8 cellular contexts compared by ENCODE assay signal in genomic region chr1:111140680-111140967, GRCh38. TPM values are rescaled to one million over a fixed set of nuclear protein-coding genes. Genes with fewer than 3 reads are reported as not detected.
A peak's percentile ranks its signal among the peaks of the same experiment; 100 is the strongest.
DNase-seq lines count a peak whose midpoint lies in the region; ATAC-seq and TF ChIP-seq lines count a peak whose summit lies in the region.

No MANE protein-coding gene starts in this region.

- TF ChIP-seq CTCF in BE2C (IDR thresholded peaks at IDR 0.05; ENCODE audit: low read depth, low read length) (no peak), glutamatergic neuron (IDR thresholded peaks at IDR 0.05; ENCODE audit: partially characterized antibody, unreplicated experiment) (no peak)

- H3K4me1 Mint-ChIP-seq in activated CD8-positive, alpha-beta T cell treated with anti-CD3 and anti-CD28 coated beads, Interleukin-2, amount 10 ng/mL, durations not matched to agents 7 days and 5 days (ENCODE audit: low read depth) = peaks cover 45% of the 10 kb centered on the region
- peaks cover 23% of the 10 kb centered on the region for H3K4me1 Mint-ChIP-seq in glutamatergic neuron (ENCODE audit: low read depth, unreplicated experiment)

- H3K4me1 ChIP-seq in BE2C = no peaks in the 10 kb centered on the region

- no peak for DNase-seq in BE2C
- no peak for DNase-seq in activated CD8-positive, alpha-beta T cell treated with anti-CD3 and anti-CD28 coated beads, Interleukin-2, amount 10 ng/mL, durations not matched to agents 7 days and 5 days
- no peak for DNase-seq in glutamatergic neuron
- DNase-seq in renal cortical epithelial cell (ENCODE audit: low read depth) = peak; percentile 41
- no peak for DNase-seq in NOMO-1 treated with DMSO at 0.1 percent for 48 hours (lab: John Stamatoyannopoulos, UW; ENCODE audit: unreplicated experiment)
- no peak for DNase-seq in NK-92 (lab: John Stamatoyannopoulos, UW; ENCODE audit: unreplicated experiment)
- DNase-seq in NCI-H1417 (lab: John Stamatoyannopoulos, UW) = no peak

- no peaks in the 10 kb centered on the region for H3K9me3 ChIP-seq in BE2C

- peak overlapping the region; percentile 97 for H3K4me3 Mint-ChIP-seq in activated CD8-positive, alpha-beta T cell treated with anti-CD3 and anti-CD28 coated beads, Interleukin-2, amount 10 ng/mL, durations not matched to agents 7 days and 5 days
- H3K4me3 Mint-ChIP-seq in glutamatergic neuron (ENCODE audit: unreplicated experiment) = peak overlapping the region; percentile 100

- peaks cover 35% of the 10 kb centered on the region for H3K36me3 Mint-ChIP-seq in activated CD8-positive, alpha-beta T cell treated with anti-CD3 and anti-CD28 coated beads, Interleukin-2, amount 10 ng/mL, durations not matched to agents 7 days and 5 days (ENCODE audit: low read depth)
- H3K36me3 Mint-ChIP-seq in glutamatergic neuron (ENCODE audit: unreplicated experiment) = no peaks in the 10 kb centered on the region

- ATAC-seq in HG02870 (IDR thresholded peaks at IDR 0.05; ENCODE audit: unreplicated experiment) = peak; percentile 18
- ATAC-seq in activated CD8-positive, alpha-beta T cell treated with anti-CD3 and anti-CD28 coated beads, Interleukin-2, amount 10 ng/mL, durations not matched to agents 7 days and 5 days = no peak

- H3K27ac Mint-ChIP-seq in activated CD8-positive, alpha-beta T cell treated with anti-CD3 and anti-CD28 coated beads, Interleukin-2, amount 10 ng/mL, durations not matched to agents 7 days and 5 days = peak overlapping the region; percentile 95
- peak overlapping the region; percentile 43 for H3K27ac Mint-ChIP-seq in glutamatergic neuron (ENCODE audit: unreplicated experiment)

- H3K27me3 Mint-ChIP-seq in activated CD8-positive, alpha-beta T cell treated with anti-CD3 and anti-CD28 coated beads, Interleukin-2, amount 10 ng/mL, durations not matched to agents 7 days and 5 days (ENCODE audit: low read depth) = no peaks in the 10 kb centered on the region
- peaks cover 6% of the 10 kb centered on the region for H3K27me3 Mint-ChIP-seq in glutamatergic neuron (ENCODE audit: unreplicated experiment)

- no peaks in the 10 kb centered on the region for H3K27me3 ChIP-seq in BE2C

- no peaks in the 10 kb centered on the region; the same call in none of the 2 replicates for H3K36me3 ChIP-seq in BE2C

- peak overlapping the region; percentile 98 for H3K4me3 ChIP-seq in BE2C (ENCODE audit: low read depth, low read length)

- POLR2A ChIA-PET in activated CD8-positive, alpha-beta T cell treated with anti-CD3 and anti-CD28 coated beads, Interleukin-2, amount 10 ng/mL, durations not matched to agents 7 days and 5 days (lab: Charles Lee) = interaction anchor here (0.6 to 2.8 kb wide), 9 partner anchors 8 to 81 kb away, joined by 3 to 18 read pairs (median 3); no protein-coding TSS in a partner anchor

- H3K9me3 Mint-ChIP-seq in activated CD8-positive, alpha-beta T cell treated with anti-CD3 and anti-CD28 coated beads, Interleukin-2, amount 10 ng/mL, durations not matched to agents 7 days and 5 days (ENCODE audit: insufficient read depth) = no peaks in the 10 kb centered on the region
- peaks cover 2% of the 10 kb centered on the region for H3K9me3 Mint-ChIP-seq in glutamatergic neuron (ENCODE audit: unreplicated experiment)

- CTCF ChIA-PET in activated CD8-positive, alpha-beta T cell treated with anti-CD3 and anti-CD28 coated beads, Interleukin-2, amount 10 ng/mL, durations not matched to agents 7 days and 5 days (lab: Charles Lee) = interaction anchor here (1.4 to 1.5 kb wide), 2 partner anchors 10 to 59 kb away, joined by 3 to 4 read pairs; no protein-coding TSS in a partner anchor

RNA-seq across cellular contexts. Expression of gene CEPT1, which starts 0.6 kb away (rescaled TPM):
- 34.3 TPM for polyA plus RNA-seq in BE2C (2012; ENCODE audit: insufficient read depth, insufficient read length, low read depth)
- 10 to 100 TPM; 36.6 to 37.5 TPM for total RNA-seq in activated CD8-positive, alpha-beta T cell treated with anti-CD3 and anti-CD28 coated beads, Interleukin-2, amount 10 ng/mL, durations not matched to agents 7 days and 5 days
- total RNA-seq in glutamatergic neuron (ENCODE audit: unreplicated experiment) (35.6 TPM), renal cortical epithelial cell (52.7 and 85.3 TPM in 2 replicates)

RNA-seq across cellular contexts. Expression of gene DRAM2, which starts 0.7 kb away (rescaled TPM):
- polyA plus RNA-seq in BE2C (2012; ENCODE audit: insufficient read depth, insufficient read length, low read depth) = 63.8 TPM
- total RNA-seq in activated CD8-positive, alpha-beta T cell treated with anti-CD3 and anti-CD28 coated beads, Interleukin-2, amount 10 ng/mL, durations not matched to agents 7 days and 5 days = 10 to 100 TPM; 27.5 to 29.3 TPM
- total RNA-seq in glutamatergic neuron (ENCODE audit: unreplicated experiment) (39.7 TPM), renal cortical epithelial cell (95.6 and 101 TPM in 2 replicates)

RNA-seq across cellular contexts. Expression of gene DENND2D, which starts 59.8 kb away (rescaled TPM):
- not detected for polyA plus RNA-seq in BE2C (2012; ENCODE audit: insufficient read depth, insufficient read length, low read depth)
- total RNA-seq in activated CD8-positive, alpha-beta T cell treated with anti-CD3 and anti-CD28 coated beads, Interleukin-2, amount 10 ng/mL, durations not matched to agents 7 days and 5 days = 100 to 1,000 TPM; 262 to 275 TPM
- not detected for total RNA-seq in glutamatergic neuron (ENCODE audit: unreplicated experiment)
- 33.4 and 35.3 TPM in 2 replicates for total RNA-seq in renal cortical epithelial cell

Comparison
In these comparisons a context has a peak if more than half of its experiments do, and no peak if none do; other contexts are left out.
1. RNA of gene DENND2D, which starts 59.8 kb away (total RNA-seq): 262 to 275 TPM in activated CD8-positive, alpha-beta T cell treated with anti-CD3 and anti-CD28 coated beads, Interleukin-2, amount 10 ng/mL, durations not matched to agents 7 days and 5 days and 33.4 to 35.3 TPM in renal cortical epithelial cell; not detected in glutamatergic neuron (single experiment); every median in the first group is over 10 times any median in the second.